ENCODE assay signal across 13 cellular contexts in the genomic region with DNA sequence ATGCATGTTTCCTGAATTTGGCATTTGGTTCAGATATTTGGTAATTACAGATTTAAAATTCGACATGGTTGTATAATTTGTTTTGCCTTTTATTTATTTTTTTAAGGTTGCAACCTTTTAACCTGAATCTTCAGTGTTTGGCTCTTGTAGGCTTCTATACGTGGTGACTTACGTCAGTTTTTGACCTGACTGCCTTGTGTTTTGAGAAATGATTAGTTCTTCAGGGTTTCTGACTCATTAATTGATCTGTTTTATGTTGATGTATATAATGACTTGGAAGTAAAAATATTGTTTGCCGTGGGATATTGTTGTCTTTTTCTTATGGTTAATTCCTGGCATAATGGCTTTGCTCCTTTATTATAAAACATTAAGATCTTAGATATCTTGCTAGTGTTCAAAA. TPM values are rescaled to one million over a fixed set of nuclear protein-coding genes. Genes with fewer than 3 reads are reported as not detected.
DNase-seq lines count a peak whose midpoint lies in the region; ATAC-seq and TF ChIP-seq lines count a peak whose summit lies in the region.
"Had no signal": no experiment of that assay in that cellular context is flagged by ENCODE, and none has a peak within 500 bp of the region (broad histone marks: within the 10 kb centered on the region; RNA-seq: fewer than 3 reads in every experiment).

No MANE protein-coding gene starts in this region.

- H3K4me1 ChIP-seq in Caco-2, result 0 out of 2 replicates have a peak, but pooled peaks cover 6% of the 10 kb centered on the region
- H3K4me1 ChIP-seq in adipocyte (ENCODE audit: control insufficient read depth, insufficient read depth, low read length), result peaks cover 49% of the 10 kb centered on the region
- no peaks in the 10 kb centered on the region for H3K4me1 ChIP-seq in trophoblast cell (ENCODE audit: control insufficient read depth in 1 of 2, insufficient read depth in 2 of 2, low read length in 2 of 2)

- H4K91ac ChIP-seq in trophoblast cell (ENCODE audit: low read depth, low read length), result no peak overlapping the region

- no peaks in the 10 kb centered on the region for H3K27me3 Mint-ChIP-seq in Caco-2 (ENCODE audit: insufficient read depth, unreplicated experiment)
- peaks cover 34 to 78% (median 52%) of the 10 kb centered on the region in 5 donors for H3K27me3 Mint-ChIP-seq in naive thymus-derived CD8-positive, alpha-beta T cell

- H4K8ac ChIP-seq in trophoblast cell (ENCODE audit: low read depth, low read length), result no peak overlapping the region

- no peak overlapping the region for H2AFZ ChIP-seq in trophoblast cell (ENCODE audit: insufficient read depth, low read length, poor library complexity)

- WGBS in trophoblast cell (ENCODE audit: extremely low coverage, insufficient coverage, insufficient read length), result no CpG with 5 or more reads among the region's 4 CpGs

- no TSS peak for BruUV-seq in Caco-2 (replicated peaks; lab: Mats Ljungman, UMichigan)

- no peak overlapping the region for H2BK120ac ChIP-seq in trophoblast cell (ENCODE audit: insufficient read depth, low read length, poor library complexity)

- peak overlapping the region; percentile 98 for H3K9ac ChIP-seq in adipocyte (ENCODE audit: low read length)
- no peak overlapping the region for H3K9ac ChIP-seq in trophoblast cell (ENCODE audit: low read length)

- peaks cover 30% of the 10 kb centered on the region for H3K36me3 Mint-ChIP-seq in Caco-2 (ENCODE audit: insufficient read depth, unreplicated experiment)
- peaks cover 0 to 3% (median 0%) of the 10 kb centered on the region in 3 donors for H3K36me3 Mint-ChIP-seq in naive thymus-derived CD8-positive, alpha-beta T cell

- no peak overlapping the region for H3K4me2 ChIP-seq in trophoblast cell (ENCODE audit: low read length)

- H3K79me1 ChIP-seq in trophoblast cell (ENCODE audit: low read length), result peaks cover 12% of the 10 kb centered on the region

- H3K27ac Mint-ChIP-seq in Caco-2 (ENCODE audit: unreplicated experiment), result no peak overlapping the region
- H3K27ac Mint-ChIP-seq in naive thymus-derived CD8-positive, alpha-beta T cell, result peak overlapping the region in 1 of 10 donors; percentile 14
- H3K27ac Mint-ChIP-seq: activated CD4-positive, alpha-beta T cell treated with anti-CD3 and anti-CD28 coated beads for 36 hours; H9 had no signal

- H3K14ac ChIP-seq in trophoblast cell (ENCODE audit: low read length), result no peak overlapping the region

- TF ChIP-seq CTCF in Caco-2 (IDR thresholded peaks at IDR 0.05; ENCODE audit: insufficient read depth in 1 of 2, low read depth in 1 of 2, low read length in 1 of 2, severe bottlenecking in 1 of 2, unreplicated experiment in 1 of 2), result no peak
- TF ChIP-seq CTCF in fibroblast of the aortic adventitia (IDR thresholded peaks at IDR 0.05; ENCODE audit: insufficient read depth, low read length), result no peak

- no peak overlapping the region for H2AK5ac ChIP-seq in trophoblast cell (ENCODE audit: low read length)

- H3K36me3 ChIP-seq in Caco-2 (ENCODE audit: control insufficient read depth, insufficient read depth, low read length), result no peaks in the 10 kb centered on the region; the same call in 1 of the 2 replicates
- peaks cover 4% of the 10 kb centered on the region for H3K36me3 ChIP-seq in adipocyte (ENCODE audit: control insufficient read depth, insufficient read depth, low read length, severe bottlenecking)
- peaks cover 0 to 2% of the 10 kb centered on the region in 2 experiments for H3K36me3 ChIP-seq in trophoblast cell (ENCODE audit: control insufficient read depth in 1 of 2, insufficient read depth in 2 of 2, low read length in 2 of 2)

- H3K4ac ChIP-seq in trophoblast cell (ENCODE audit: low read depth, low read length), result peak overlapping the region; percentile 84

- no peaks in the 10 kb centered on the region for H3K9me3 Mint-ChIP-seq in Caco-2 (ENCODE audit: unreplicated experiment)
- H3K9me3 Mint-ChIP-seq in naive thymus-derived CD8-positive, alpha-beta T cell, result peaks cover 0 to 5% (median 0%) of the 10 kb centered on the region in 9 donors

- H4K12ac ChIP-seq in trophoblast cell (ENCODE audit: low read depth, low read length), result no peak overlapping the region

- H3K4me3 Mint-ChIP-seq in Caco-2 (ENCODE audit: unreplicated experiment), result peak overlapping the region; percentile 89
- H3K4me3 Mint-ChIP-seq in naive thymus-derived CD8-positive, alpha-beta T cell, result peak overlapping the region in 2 of 10 donors; percentile 48 to 92
- H3K4me3 Mint-ChIP-seq: activated CD4-positive, alpha-beta T cell treated with anti-CD3 and anti-CD28 coated beads for 36 hours had no signal

- H3K4me1 Mint-ChIP-seq in Caco-2 (ENCODE audit: low read depth, unreplicated experiment), result peaks cover 8% of the 10 kb centered on the region
- peaks cover 2 to 23% (median 16%) of the 10 kb centered on the region in 4 donors for H3K4me1 Mint-ChIP-seq in naive thymus-derived CD8-positive, alpha-beta T cell

- no peaks in the 10 kb centered on the region for H3K9me3 ChIP-seq in Caco-2
- H3K9me3 ChIP-seq in adipocyte (ENCODE audit: control insufficient read depth, low read length), result no peaks in the 10 kb centered on the region
- H3K9me3 ChIP-seq in trophoblast cell (ENCODE audit: insufficient read depth, low read depth, low read length), result no peaks in the 10 kb centered on the region

- no peak overlapping the region for H3K27ac ChIP-seq in trophoblast cell (ENCODE audit: low read depth, low read length)

- DNase-seq in Caco-2 (no peak), adipocyte (ENCODE audit: low read depth) (peak; percentile 34), fibroblast of the aortic adventitia (ENCODE audit: low read depth) (peak; percentile 42), trophoblast cell (no peak), HuH-7 (ENCODE audit: low spot score) (no peak), germinal center (ENCODE audit: low spot score) (no peak)
- no peak for DNase-seq in naive thymus-derived CD8-positive, alpha-beta T cell
- DNase-seq: activated naive CD4-positive, alpha-beta T cell treated with anti-CD3 and anti-CD28 coated beads, Interleukin-2, amount 50 U/mL, for 16 hours; H9; NCI-H2029; stimulated activated CD4-positive, alpha-beta T cell treated with anti-CD3 and anti-CD28 coated beads, Interleukin-15, amount 100 ng/mL, for 24 hours had no signal

- no peak overlapping the region for H3K18ac ChIP-seq in trophoblast cell (ENCODE audit: low read length)

- no peak overlapping the region for H2BK5ac ChIP-seq in trophoblast cell (ENCODE audit: low read depth, low read length, poor library complexity)

- CTCF ChIA-PET in Caco-2 (lab: Charles Lee), result no interaction called here

- H3K79me2 ChIP-seq in trophoblast cell (ENCODE audit: control insufficient read depth, insufficient read depth, low read length, poor library complexity), result peaks cover 9% of the 10 kb centered on the region

- POLR2A ChIA-PET in Caco-2 (lab: Charles Lee), result no interaction called here
- POLR2A ChIA-PET in naive thymus-derived CD8-positive, alpha-beta T cell (lab: Charles Lee), result no interaction called here

- H3K27me3 ChIP-seq in Caco-2 (replicated peaks; ENCODE audit: control insufficient read depth, insufficient read depth, low read length) (no peaks in the 10 kb centered on the region), adipocyte (replicated peaks; ENCODE audit: control insufficient read depth, insufficient read depth, low read length) (no peaks in the 10 kb centered on the region), trophoblast cell (ENCODE audit: insufficient read depth, low read length) (no peaks in the 10 kb centered on the region)

- intact Hi-C loops in Caco-2 (cut with micrococcal nuclease; ENCODE audit: unreplicated experiment), result loop anchor here (1.0 to 5.0 kb wide), 2 partner anchors 52 to 131 kb away; no protein-coding TSS in a partner anchor

- H2BK12ac ChIP-seq in trophoblast cell (ENCODE audit: low read length), result no peak overlapping the region

- no peak overlapping the region for H3K23ac ChIP-seq in trophoblast cell (ENCODE audit: low read length)

- ATAC-seq in HG02973 (IDR thresholded peaks at IDR 0.05; ENCODE audit: unreplicated experiment), result no peak
- ATAC-seq in naive thymus-derived CD8-positive, alpha-beta T cell, result no peak
- ATAC-seq: activated CD4-positive, alpha-beta T cell treated with anti-CD3 and anti-CD28 coated beads for 36 hours had no signal

- H3K4me3 ChIP-seq in Caco-2 (ENCODE audit: low read depth, low read length) (no peak overlapping the region), adipocyte (ENCODE audit: low read length) (peak overlapping the region; percentile 95), fibroblast of the aortic adventitia (ENCODE audit: low read depth, low read length) (peak overlapping the region; percentile 94), trophoblast cell (ENCODE audit: low read depth, low read length) (no peak overlapping the region)

RNA-seq across cellular contexts. Expression of gene RASSF8, which starts 2.4 kb away (rescaled TPM):
- total RNA-seq in Caco-2 (2022), result 140 and 143 TPM in 2 replicates
- 85.8 and 128 TPM in 2 replicates for total RNA-seq in fibroblast of the aortic adventitia (ENCODE audit: low replicate concordance)
- polyA plus RNA-seq in trophoblast cell (2013), result 19.0 and 19.7 TPM in 2 replicates
- total RNA-seq in naive thymus-derived CD8-positive, alpha-beta T cell, result not detected
- polyA plus RNA-seq in naive thymus-derived CD8-positive, alpha-beta T cell, result not detected

Comparison
In these comparisons a context has a peak if more than half of its experiments do, and no peak if none do; other contexts are left out.
1. DNase-seq: peak in adipocyte (single experiment) and fibroblast of the aortic adventitia (single experiment); none in Caco-2 (0 of 2), trophoblast cell (0 of 2), HuH-7 (single experiment), germinal center (single experiment) and naive thymus-derived CD8-positive, alpha-beta T cell (0 of 10).
2. H3K4me3 ChIP-seq: peak in adipocyte (single experiment) and fibroblast of the aortic adventitia (single experiment); none in Caco-2 (single experiment) and trophoblast cell (single experiment).
3. RNA of gene RASSF8, which starts 2.4 kb away (total RNA-seq): 140 to 143 TPM in Caco-2 and 85.8 to 128 TPM in fibroblast of the aortic adventitia; not detected in naive thymus-derived CD8-positive, alpha-beta T cell; every median in the first group is over 10 times any median in the second.